ENCODE assay signal across 9 cellular contexts in the genomic region with DNA sequence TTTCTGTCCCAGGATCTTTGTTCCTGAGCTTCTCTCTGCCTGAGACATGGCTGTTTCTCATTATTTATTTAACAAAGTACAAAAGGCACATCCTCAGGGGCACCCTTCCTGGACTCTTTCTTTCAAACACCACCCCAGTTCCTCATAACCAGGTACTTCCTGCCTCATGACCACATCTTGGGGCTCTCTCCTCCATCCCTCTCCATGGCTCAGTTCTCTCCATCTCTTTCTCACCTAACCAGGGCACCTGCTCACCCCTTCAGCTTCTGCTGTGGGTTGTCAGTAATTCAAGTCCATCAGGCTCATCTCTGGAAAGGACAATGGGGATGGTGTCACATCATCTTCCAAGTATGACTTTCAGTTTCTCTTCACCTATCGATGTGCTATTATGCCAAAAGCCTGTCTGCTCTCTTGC.
DNase-seq lines count a peak whose midpoint lies in the region; ATAC-seq and TF ChIP-seq lines count a peak whose summit lies in the region.
"Had no signal": no experiment of that assay in that cellular context is flagged by ENCODE, and none has a peak within 500 bp of the region (broad histone marks: within the 10 kb centered on the region; RNA-seq: fewer than 3 reads in every experiment).

No MANE protein-coding gene starts in this region.

- H3K4me1 Mint-ChIP-seq in T-helper 1 cell treated with Interleukin-12 subunit alpha and Interleukin-12 subunit beta and Interleukin-4 antibody, amounts not matched to agents 30 μg/mL and 1 μg/mL, for 36 hours (ENCODE audit: low read depth), result no peaks in the 10 kb centered on the region
- peaks cover 0 to 3% (median 0%) of the 10 kb centered on the region in 4 donors for H3K4me1 Mint-ChIP-seq in naive thymus-derived CD8-positive, alpha-beta T cell
- H3K4me1 Mint-ChIP-seq: activated naive CD4-positive, alpha-beta T cell treated with anti-CD3 and anti-CD28 coated beads, Interleukin-2, amount 50 U/mL, for 24 hours had no signal

- no peaks in the 10 kb centered on the region for H3K27me3 ChIP-seq in SJSA1 (replicated peaks)
- H3K27me3 ChIP-seq in kidney epithelial cell (ENCODE audit: control insufficient read depth, insufficient read depth, low read length), result no peaks in the 10 kb centered on the region
- H3K27me3 ChIP-seq in tibial artery, result no peaks in the 10 kb centered on the region
- no peaks in the 10 kb centered on the region for H3K27me3 ChIP-seq in Karpas-422 (ENCODE audit: low read length)

- H3K27ac ChIP-seq in SJSA1, result peak overlapping the region; percentile 90
- H3K27ac ChIP-seq in tibial artery, result peak overlapping the region; percentile 70 to 77
- no peak overlapping the region for H3K27ac ChIP-seq in Karpas-422 (ENCODE audit: low read length)

- peaks cover 5% of the 10 kb centered on the region for H3K9me3 Mint-ChIP-seq in T-helper 1 cell treated with Interleukin-12 subunit alpha and Interleukin-12 subunit beta and Interleukin-4 antibody, amounts not matched to agents 30 μg/mL and 1 μg/mL, for 36 hours
- H3K9me3 Mint-ChIP-seq in naive thymus-derived CD8-positive, alpha-beta T cell, result peaks cover 0 to 9% (median 0%) of the 10 kb centered on the region in 9 donors

- peaks cover 20% of the 10 kb centered on the region for H3K4me1 ChIP-seq in SJSA1 (replicated peaks)
- H3K4me1 ChIP-seq in tibial artery, result peaks cover 0 to 11% (median 6%) of the 10 kb centered on the region in 4 donors
- no peaks in the 10 kb centered on the region for H3K4me1 ChIP-seq in Karpas-422 (ENCODE audit: low read length)

- H3K27me3 Mint-ChIP-seq in T-helper 1 cell treated with Interleukin-12 subunit alpha and Interleukin-12 subunit beta and Interleukin-4 antibody, amounts not matched to agents 30 μg/mL and 1 μg/mL, for 36 hours (ENCODE audit: low read depth), result no peaks in the 10 kb centered on the region
- H3K27me3 Mint-ChIP-seq in naive thymus-derived CD8-positive, alpha-beta T cell, result peaks cover 0 to 2% (median 0%) of the 10 kb centered on the region in 5 donors

- intact Hi-C loops in tibial artery (cut with DNase I; ENCODE audit: low total_unique reads), result no loop called here

- no peak overlapping the region for H2AFZ ChIP-seq in Karpas-422 (ENCODE audit: low read length)

- no peak overlapping the region for H3K4me2 ChIP-seq in Karpas-422 (ENCODE audit: low read depth, low read length, poor library complexity, severe bottlenecking)

- H3K4me3 ChIP-seq in SJSA1 (peak overlapping the region; percentile 31), kidney epithelial cell (ENCODE audit: low read depth, low read length) (peak overlapping the region; percentile 38), tibial artery (peak overlapping the region; percentile 41 to 49), Karpas-422 (ENCODE audit: low read length) (no peak overlapping the region)

- no peak for TF ChIP-seq CTCF in kidney epithelial cell (IDR thresholded peaks at IDR 0.05; ENCODE audit: insufficient read depth, low read length, poor library complexity, severe bottlenecking)
- TF ChIP-seq CTCF in tibial artery (IDR thresholded peaks at IDR 0.05), result no peak

- no peak for ATAC-seq in naive thymus-derived CD8-positive, alpha-beta T cell

- peak overlapping the region; percentile 74 for H3K27ac Mint-ChIP-seq in T-helper 1 cell treated with Interleukin-12 subunit alpha and Interleukin-12 subunit beta and Interleukin-4 antibody, amounts not matched to agents 30 μg/mL and 1 μg/mL, for 36 hours
- H3K27ac Mint-ChIP-seq in naive thymus-derived CD8-positive, alpha-beta T cell, result peak overlapping the region in 2 of 10 donors; percentile 32 to 59
- H3K27ac Mint-ChIP-seq: activated naive CD4-positive, alpha-beta T cell treated with anti-CD3 and anti-CD28 coated beads, Interleukin-2, amount 50 U/mL, for 24 hours had no signal

- 0 out of 2 replicates have a peak, but pooled peaks cover 3% of the 10 kb centered on the region for H3K9me2 ChIP-seq in Karpas-422 (replicated peaks; ENCODE audit: insufficient read depth, low read length)

- no peak for DNase-seq in T-helper 1 cell
- no peak for DNase-seq in SJSA1 (ENCODE audit: low read depth in 1 of 2, low spot score in 2 of 2)
- no peak for DNase-seq in kidney epithelial cell (ENCODE audit: low read depth)
- DNase-seq in tibial artery, result no peak
- no peak for DNase-seq in NCI-H510A (lab: John Stamatoyannopoulos, UW)
- DNase-seq in naive thymus-derived CD8-positive, alpha-beta T cell, result no peak
- no peak for DNase-seq in Karpas-422

- no peaks in the 10 kb centered on the region for H3K79me2 ChIP-seq in Karpas-422 (ENCODE audit: low read length)

- no peaks in the 10 kb centered on the region for H3K36me3 ChIP-seq in SJSA1
- H3K36me3 ChIP-seq in kidney epithelial cell (ENCODE audit: control insufficient read depth, insufficient read depth, low read length), result no peaks in the 10 kb centered on the region
- no peaks in the 10 kb centered on the region for H3K36me3 ChIP-seq in tibial artery
- H3K36me3 ChIP-seq in Karpas-422 (ENCODE audit: insufficient read depth, low read length), result no peaks in the 10 kb centered on the region

- H3K9ac ChIP-seq in Karpas-422 (ENCODE audit: low read length), result no peak overlapping the region

- H3K36me3 Mint-ChIP-seq in T-helper 1 cell treated with Interleukin-12 subunit alpha and Interleukin-12 subunit beta and Interleukin-4 antibody, amounts not matched to agents 30 μg/mL and 1 μg/mL, for 36 hours (ENCODE audit: low read depth), result no peaks in the 10 kb centered on the region
- H3K36me3 Mint-ChIP-seq in naive thymus-derived CD8-positive, alpha-beta T cell, result no peaks in the 10 kb centered on the region
- H3K36me3 Mint-ChIP-seq: activated naive CD4-positive, alpha-beta T cell treated with anti-CD3 and anti-CD28 coated beads, Interleukin-2, amount 50 U/mL, for 24 hours had no signal

- POLR2A ChIA-PET in naive thymus-derived CD8-positive, alpha-beta T cell (lab: Charles Lee), result no interaction called here

- H4K20me1 ChIP-seq in Karpas-422 (ENCODE audit: insufficient read depth, low read depth, low read length), result no peaks in the 10 kb centered on the region

- H3K9me3 ChIP-seq in SJSA1 (replicated peaks), result no peaks in the 10 kb centered on the region
- H3K9me3 ChIP-seq in tibial artery, result no peaks in the 10 kb centered on the region
- H3K9me3 ChIP-seq in Karpas-422 (ENCODE audit: low read length), result no peaks in the 10 kb centered on the region; the same call in 1 of the 2 replicates

- H3K4me3 Mint-ChIP-seq in T-helper 1 cell treated with Interleukin-12 subunit alpha and Interleukin-12 subunit beta and Interleukin-4 antibody, amounts not matched to agents 30 μg/mL and 1 μg/mL, for 36 hours, result peak overlapping the region; percentile 65
- peak overlapping the region in 2 of 10 donors; percentile 4 to 24 for H3K4me3 Mint-ChIP-seq in naive thymus-derived CD8-positive, alpha-beta T cell
- H3K4me3 Mint-ChIP-seq: activated naive CD4-positive, alpha-beta T cell treated with anti-CD3 and anti-CD28 coated beads, Interleukin-2, amount 50 U/mL, for 24 hours had no signal
